In the genomic region with DNA sequence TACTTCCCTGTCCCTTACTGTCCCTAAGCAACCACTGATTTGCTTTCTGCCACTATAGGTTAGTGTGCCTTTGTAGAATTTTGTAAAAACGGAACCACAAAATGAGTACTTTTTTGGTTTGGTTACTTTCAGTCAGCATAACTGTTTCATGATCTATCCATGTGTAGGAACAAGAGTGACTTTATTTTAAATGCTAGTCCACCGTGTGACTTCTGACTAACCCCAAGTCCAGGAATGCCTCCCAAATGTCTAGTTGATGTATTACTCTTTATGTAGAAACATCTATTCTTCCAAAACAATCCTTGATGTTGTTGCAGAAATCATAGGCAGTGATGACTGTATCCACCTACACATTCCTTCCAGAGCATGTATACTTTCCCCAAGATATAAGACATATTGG, we compare ENCODE assay signal across 19 cellular contexts. TPM values are rescaled to one million over a fixed set of nuclear protein-coding genes. Genes with fewer than 3 reads are reported as not detected.
A peak's percentile ranks its signal among the peaks of the same experiment; 100 is the strongest.
DNase-seq lines count a peak whose midpoint lies in the region; ATAC-seq and TF ChIP-seq lines count a peak whose summit lies in the region.
"Had no signal": no experiment of that assay in that cellular context is flagged by ENCODE, and none has a peak within 500 bp of the region (broad histone marks: within the 10 kb centered on the region; RNA-seq: fewer than 3 reads in every experiment).

No MANE protein-coding gene starts in this region.

- H3K4me1 ChIP-seq in Panc1 (ENCODE audit: control insufficient read depth, insufficient read depth, low read length): peaks cover 29% of the 10 kb centered on the region
- H3K4me1 ChIP-seq in gastroesophageal sphincter: peaks cover 5 to 42% (median 7%) of the 10 kb centered on the region in 3 donors
- H3K4me1 ChIP-seq: HAP-1 had no signal

- no peak for TF ChIP-seq EP300 in gastroesophageal sphincter (IDR thresholded peaks at IDR 0.05)

- H3K36me3 ChIP-seq in Panc1 (ENCODE audit: control insufficient read depth, insufficient read depth, low read length): no peaks in the 10 kb centered on the region
- H3K36me3 ChIP-seq in gastroesophageal sphincter: peaks cover 0 to 60% of the 10 kb centered on the region in 2 donors

- POLR2A ChIA-PET in Panc1 (lab: Charles Lee): interaction anchor here (0.6 kb wide), 1 partner anchor 21 kb away, joined by 4 read pairs; no protein-coding TSS in a partner anchor

- no peaks in the 10 kb centered on the region for H3K27me3 ChIP-seq in Panc1 (ENCODE audit: control insufficient read depth, insufficient read depth, low read length)
- H3K27me3 ChIP-seq in gastroesophageal sphincter: no peaks in the 10 kb centered on the region
- H3K27me3 ChIP-seq: BLaER1 had no signal

- DNase-seq in stimulated activated CD4-positive, alpha-beta T cell treated with anti-CD3 and anti-CD28 coated beads, Interleukin-1b, Interleukin-23, amount 100 ng/mL, for 48 hours: peak; percentile 8
- DNase-seq in stimulated activated CD4-positive, alpha-beta T cell treated with anti-CD3 and anti-CD28 coated beads, Interleukin-12 subunit alpha, Interleukin-12 subunit beta, amount 100 ng/mL, for 4 hours: no peak
- DNase-seq in Panc1 (ENCODE audit: low read depth, low spot score): no peak
- DNase-seq in fibroblast of mammary gland (ENCODE audit: low read depth): peak; percentile 41
- no peak for DNase-seq in T-helper 2 cell
- DNase-seq: CD8-positive, alpha-beta T cell; DMS53; MV-4-11; NCI-H1694 treated with DMSO at 0.1 percent for 48 hours; NCI-H510A; NCI-H748 treated with DMSO at 0.1 percent for 48 hours; NK-92 treated with Interleukin-12 subunit alpha and Interleukin-12 subunit beta, amount 100 ng/mL, for 24 hours had no signal

- TF ChIP-seq CTCF in Panc1 (IDR thresholded peaks at IDR 0.05): no peak
- no peak for TF ChIP-seq CTCF in fibroblast of mammary gland (conservative IDR thresholded peaks at IDR 0.05; ENCODE audit: control insufficient read depth, insufficient read depth, low read depth, low read length)
- no peak for TF ChIP-seq CTCF in gastroesophageal sphincter (IDR thresholded peaks at IDR 0.05)

- peak overlapping the region; percentile 30; the same call in 1 of the 2 replicates for H3K27ac ChIP-seq in Panc1 (ENCODE audit: low read length)
- no peak overlapping the region for H3K27ac ChIP-seq in gastroesophageal sphincter
- H3K27ac ChIP-seq: A549, BLaER1, KMS-11 had no signal

- WGBS in gastroesophageal sphincter (ENCODE audit: low coverage in 1 of 2), 2 donors: 36 to 56% methylated on average over 2 of the region's 2 CpGs

- intact Hi-C loops in Panc1 (cut with micrococcal nuclease; ENCODE audit: unreplicated experiment): no loop called here

- in situ Hi-C loops in Panc1 (cut with HindIII; ENCODE audit: low pct_unique_long_range_greater_than_20kb, low sequenced_read_pairs): no loop called here

- no TSS peak for BruUV-seq in Panc1 (replicated peaks; lab: Mats Ljungman, UMichigan)

- H3K9me3 ChIP-seq in Panc1 (ENCODE audit: control insufficient read depth, insufficient read depth, low read depth, low read length) (no peaks in the 10 kb centered on the region), gastroesophageal sphincter (peaks cover 0 to 12% (median 0%) of the 10 kb centered on the region in 3 donors)

- TF ChIP-seq POLR2A in gastroesophageal sphincter (IDR thresholded peaks at IDR 0.05): no peak

- CTCF ChIA-PET in Panc1 (lab: Charles Lee): no interaction called here

- H3K4me3 ChIP-seq in Panc1 (ENCODE audit: low read depth in 2 of 2, low read length in 2 of 2) (no peak overlapping the region), fibroblast of mammary gland (ENCODE audit: control insufficient read depth, low read depth, low read length) (no peak overlapping the region), gastroesophageal sphincter (no peak overlapping the region)
- H3K4me3 ChIP-seq: A549, BLaER1, HAP-1 had no signal

- ATAC-seq in Panc1: no peak
- ATAC-seq in gastroesophageal sphincter: no peak
- ATAC-seq in GM18861 (IDR thresholded peaks at IDR 0.05; ENCODE audit: unreplicated experiment): no peak
- ATAC-seq: A549; CD8-positive, alpha-beta T cell; Right ventricle myocardium inferior had no signal

RNA-seq across cellular contexts. Expression of a gene that starts 21.3 kb away (rescaled TPM):
- total RNA-seq in Panc1 (2021; ENCODE audit: unreplicated experiment) (39.0 TPM), gastroesophageal sphincter (100 to 1,000 TPM in 1 of 4 donors, 10 to 100 TPM in 3; 61.7 to 101 (median 81.8) TPM)
- 33.8 TPM for polyA plus RNA-seq in Panc1 (2012; ENCODE audit: insufficient read length)

RNA-seq across cellular contexts. Expression of a gene that starts 24.8 kb away (rescaled TPM):
- total RNA-seq in Panc1 (2021; ENCODE audit: unreplicated experiment) (not detected), gastroesophageal sphincter (1 to 10 TPM in 1 of 4 donors, not detected in 3; 1.7 TPM)
- polyA plus RNA-seq in Panc1 (2012; ENCODE audit: insufficient read length): not detected
- total RNA-seq: CD8-positive, alpha-beta T cell; Right ventricle myocardium inferior had no signal
- polyA plus RNA-seq: A549 had no signal

RNA-seq across cellular contexts. Expression of a gene that starts 30.2 kb away (rescaled TPM):
- 10.5 TPM for total RNA-seq in Panc1 (2021; ENCODE audit: unreplicated experiment)
- polyA plus RNA-seq in Panc1 (2012; ENCODE audit: insufficient read length): 13.4 TPM
- 10 to 100 TPM; 20.7 to 28.3 (median 23.2) TPM for total RNA-seq in gastroesophageal sphincter

RNA-seq across cellular contexts. Expression of a gene that starts 42.8 kb away (rescaled TPM):
- total RNA-seq in Panc1 (2021; ENCODE audit: unreplicated experiment) (40.1 TPM), gastroesophageal sphincter (10 to 100 TPM; 23.0 to 42.1 (median 34.5) TPM)
- 31.4 TPM for polyA plus RNA-seq in Panc1 (2012; ENCODE audit: insufficient read length)

Comparison
In these comparisons a context has a peak if more than half of its experiments do, and no peak if none do; other contexts are left out.
1. DNase-seq: peak in stimulated activated CD4-positive, alpha-beta T cell treated with anti-CD3 and anti-CD28 coated beads, Interleukin-1b, Interleukin-23, amount 100 ng/mL, for 48 hours (single experiment) and fibroblast of mammary gland (single experiment); none in stimulated activated CD4-positive, alpha-beta T cell treated with anti-CD3 and anti-CD28 coated beads, Interleukin-12 subunit alpha, Interleukin-12 subunit beta, amount 100 ng/mL, for 4 hours (single experiment), Panc1 (single experiment) and T-helper 2 cell (0 of 5).